ENCODE assay signal across 1 cellular context in the genomic region with DNA sequence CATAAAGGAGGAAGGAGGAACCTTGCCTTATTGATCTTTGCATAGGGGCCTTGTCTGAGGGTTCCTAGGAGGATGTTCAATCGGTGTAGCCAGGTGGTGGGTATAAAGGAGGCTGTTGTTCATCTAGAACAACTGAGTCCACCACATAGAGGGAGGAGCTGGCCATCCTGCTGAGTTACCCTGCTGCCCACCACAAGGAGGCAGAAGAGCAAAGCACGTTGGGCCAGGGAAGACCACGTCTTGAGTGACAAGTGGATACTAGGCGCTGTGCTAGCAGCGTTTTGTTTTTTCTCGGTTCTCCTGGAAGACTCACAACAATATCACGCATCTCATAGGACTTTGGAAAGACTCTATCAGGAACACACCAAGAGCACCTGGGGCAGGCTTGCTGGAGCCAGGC.
TF ChIP-seq lines count a peak whose summit lies in the region.

No MANE protein-coding gene starts in this region.

TF ChIP-seq in WTC11, 78 proteins besides CTCF, POLR2A, EP300 and RAD21 (continued from another document):
- TF ChIP-seq, protein P1, sequence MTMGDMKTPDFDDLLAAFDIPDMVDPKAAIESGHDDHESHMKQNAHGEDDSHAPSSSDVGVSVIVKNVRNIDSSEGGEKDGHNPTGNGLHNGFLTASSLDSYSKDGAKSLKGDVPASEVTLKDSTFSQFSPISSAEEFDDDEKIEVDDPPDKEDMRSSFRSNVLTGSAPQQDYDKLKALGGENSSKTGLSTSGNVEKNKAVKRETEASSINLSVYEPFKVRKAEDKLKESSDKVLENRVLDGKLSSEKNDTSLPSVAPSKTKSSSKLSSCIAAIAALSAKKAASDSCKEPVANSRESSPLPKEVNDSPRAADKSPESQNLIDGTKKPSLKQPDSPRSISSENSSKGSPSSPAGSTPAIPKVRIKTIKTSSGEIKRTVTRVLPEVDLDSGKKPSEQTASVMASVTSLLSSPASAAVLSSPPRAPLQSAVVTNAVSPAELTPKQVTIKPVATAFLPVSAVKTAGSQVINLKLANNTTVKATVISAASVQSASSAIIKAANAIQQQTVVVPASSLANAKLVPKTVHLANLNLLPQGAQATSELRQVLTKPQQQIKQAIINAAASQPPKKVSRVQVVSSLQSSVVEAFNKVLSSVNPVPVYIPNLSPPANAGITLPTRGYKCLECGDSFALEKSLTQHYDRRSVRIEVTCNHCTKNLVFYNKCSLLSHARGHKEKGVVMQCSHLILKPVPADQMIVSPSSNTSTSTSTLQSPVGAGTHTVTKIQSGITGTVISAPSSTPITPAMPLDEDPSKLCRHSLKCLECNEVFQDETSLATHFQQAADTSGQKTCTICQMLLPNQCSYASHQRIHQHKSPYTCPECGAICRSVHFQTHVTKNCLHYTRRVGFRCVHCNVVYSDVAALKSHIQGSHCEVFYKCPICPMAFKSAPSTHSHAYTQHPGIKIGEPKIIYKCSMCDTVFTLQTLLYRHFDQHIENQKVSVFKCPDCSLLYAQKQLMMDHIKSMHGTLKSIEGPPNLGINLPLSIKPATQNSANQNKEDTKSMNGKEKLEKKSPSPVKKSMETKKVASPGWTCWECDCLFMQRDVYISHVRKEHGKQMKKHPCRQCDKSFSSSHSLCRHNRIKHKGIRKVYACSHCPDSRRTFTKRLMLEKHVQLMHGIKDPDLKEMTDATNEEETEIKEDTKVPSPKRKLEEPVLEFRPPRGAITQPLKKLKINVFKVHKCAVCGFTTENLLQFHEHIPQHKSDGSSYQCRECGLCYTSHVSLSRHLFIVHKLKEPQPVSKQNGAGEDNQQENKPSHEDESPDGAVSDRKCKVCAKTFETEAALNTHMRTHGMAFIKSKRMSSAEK (CRISPR knock-in tag; IDR thresholded peaks at IDR 0.05; ENCODE audit: borderline replicate concordance) = no peak
- TF ChIP-seq ESRRA (CRISPR knock-in tag; IDR thresholded peaks at IDR 0.05; ENCODE audit: borderline replicate concordance) = no peak
- TF ChIP-seq, protein P2, sequence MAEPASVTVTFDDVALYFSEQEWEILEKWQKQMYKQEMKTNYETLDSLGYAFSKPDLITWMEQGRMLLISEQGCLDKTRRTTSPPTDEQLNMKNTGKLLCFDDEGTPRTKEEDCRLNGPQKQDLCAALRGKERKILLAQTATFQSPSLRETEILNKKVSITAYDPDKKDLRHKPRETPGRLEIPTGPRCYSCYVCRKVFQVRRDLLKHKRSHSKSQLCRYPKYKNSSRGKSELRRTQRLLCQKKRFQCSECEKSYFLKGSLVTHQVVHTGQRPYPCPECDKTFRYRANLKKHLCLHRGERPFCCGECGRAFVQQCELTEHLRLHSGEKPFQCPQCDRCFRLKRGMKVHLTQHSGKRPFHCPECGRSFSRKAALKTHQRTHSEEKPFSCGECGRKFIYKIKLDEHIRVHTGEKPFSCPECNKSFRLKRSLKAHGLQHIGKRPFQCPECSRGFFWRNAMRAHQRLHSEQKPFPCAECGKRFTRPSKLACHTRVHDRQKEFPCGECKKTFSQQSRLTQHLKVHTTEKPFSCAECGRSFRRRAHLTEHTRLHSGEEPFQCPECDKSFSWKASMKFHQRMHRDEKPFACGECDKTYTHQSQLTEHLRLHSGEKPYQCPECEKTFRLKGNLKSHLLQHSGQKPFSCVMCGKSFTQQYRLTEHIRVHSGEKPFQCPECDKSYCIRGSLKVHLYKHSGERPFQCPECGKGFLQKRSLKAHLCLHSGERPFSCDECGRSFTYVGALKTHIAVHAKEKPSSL (CRISPR knock-in tag; conservative IDR thresholded peaks at IDR 0.05) = no peak
- no peak for TF ChIP-seq NR3C1 (CRISPR knock-in tag; conservative IDR thresholded peaks at IDR 0.05; ENCODE audit: low read depth)
- no peak for TF ChIP-seq MYBL2 (CRISPR knock-in tag; IDR thresholded peaks at IDR 0.05)
- no peak for TF ChIP-seq NR1H2 (CRISPR knock-in tag; IDR thresholded peaks at IDR 0.05)
- no peak for TF ChIP-seq JUN (CRISPR knock-in tag; IDR thresholded peaks at IDR 0.05)
- TF ChIP-seq, protein P3, sequence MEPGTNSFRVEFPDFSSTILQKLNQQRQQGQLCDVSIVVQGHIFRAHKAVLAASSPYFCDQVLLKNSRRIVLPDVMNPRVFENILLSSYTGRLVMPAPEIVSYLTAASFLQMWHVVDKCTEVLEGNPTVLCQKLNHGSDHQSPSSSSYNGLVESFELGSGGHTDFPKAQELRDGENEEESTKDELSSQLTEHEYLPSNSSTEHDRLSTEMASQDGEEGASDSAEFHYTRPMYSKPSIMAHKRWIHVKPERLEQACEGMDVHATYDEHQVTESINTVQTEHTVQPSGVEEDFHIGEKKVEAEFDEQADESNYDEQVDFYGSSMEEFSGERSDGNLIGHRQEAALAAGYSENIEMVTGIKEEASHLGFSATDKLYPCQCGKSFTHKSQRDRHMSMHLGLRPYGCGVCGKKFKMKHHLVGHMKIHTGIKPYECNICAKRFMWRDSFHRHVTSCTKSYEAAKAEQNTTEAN (CRISPR knock-in tag; IDR thresholded peaks at IDR 0.05) = no peak
- TF ChIP-seq, protein P4, sequence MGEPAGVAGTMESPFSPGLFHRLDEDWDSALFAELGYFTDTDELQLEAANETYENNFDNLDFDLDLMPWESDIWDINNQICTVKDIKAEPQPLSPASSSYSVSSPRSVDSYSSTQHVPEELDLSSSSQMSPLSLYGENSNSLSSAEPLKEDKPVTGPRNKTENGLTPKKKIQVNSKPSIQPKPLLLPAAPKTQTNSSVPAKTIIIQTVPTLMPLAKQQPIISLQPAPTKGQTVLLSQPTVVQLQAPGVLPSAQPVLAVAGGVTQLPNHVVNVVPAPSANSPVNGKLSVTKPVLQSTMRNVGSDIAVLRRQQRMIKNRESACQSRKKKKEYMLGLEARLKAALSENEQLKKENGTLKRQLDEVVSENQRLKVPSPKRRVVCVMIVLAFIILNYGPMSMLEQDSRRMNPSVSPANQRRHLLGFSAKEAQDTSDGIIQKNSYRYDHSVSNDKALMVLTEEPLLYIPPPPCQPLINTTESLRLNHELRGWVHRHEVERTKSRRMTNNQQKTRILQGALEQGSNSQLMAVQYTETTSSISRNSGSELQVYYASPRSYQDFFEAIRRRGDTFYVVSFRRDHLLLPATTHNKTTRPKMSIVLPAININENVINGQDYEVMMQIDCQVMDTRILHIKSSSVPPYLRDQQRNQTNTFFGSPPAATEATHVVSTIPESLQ (CRISPR knock-in tag; IDR thresholded peaks at IDR 0.05) = no peak
- TF ChIP-seq ZNF317 (CRISPR knock-in tag; IDR thresholded peaks at IDR 0.05; ENCODE audit: borderline replicate concordance, low read depth) = no peak
- TF ChIP-seq, protein P5, sequence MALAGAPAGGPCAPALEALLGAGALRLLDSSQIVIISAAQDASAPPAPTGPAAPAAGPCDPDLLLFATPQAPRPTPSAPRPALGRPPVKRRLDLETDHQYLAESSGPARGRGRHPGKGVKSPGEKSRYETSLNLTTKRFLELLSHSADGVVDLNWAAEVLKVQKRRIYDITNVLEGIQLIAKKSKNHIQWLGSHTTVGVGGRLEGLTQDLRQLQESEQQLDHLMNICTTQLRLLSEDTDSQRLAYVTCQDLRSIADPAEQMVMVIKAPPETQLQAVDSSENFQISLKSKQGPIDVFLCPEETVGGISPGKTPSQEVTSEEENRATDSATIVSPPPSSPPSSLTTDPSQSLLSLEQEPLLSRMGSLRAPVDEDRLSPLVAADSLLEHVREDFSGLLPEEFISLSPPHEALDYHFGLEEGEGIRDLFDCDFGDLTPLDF (CRISPR knock-in tag; IDR thresholded peaks at IDR 0.05) = no peak
- no peak for TF ChIP-seq TEAD1 (CRISPR knock-in tag; IDR thresholded peaks at IDR 0.05)
- no peak for TF ChIP-seq GABPB1 (CRISPR knock-in tag; IDR thresholded peaks at IDR 0.05)
- TF ChIP-seq, protein P6, sequence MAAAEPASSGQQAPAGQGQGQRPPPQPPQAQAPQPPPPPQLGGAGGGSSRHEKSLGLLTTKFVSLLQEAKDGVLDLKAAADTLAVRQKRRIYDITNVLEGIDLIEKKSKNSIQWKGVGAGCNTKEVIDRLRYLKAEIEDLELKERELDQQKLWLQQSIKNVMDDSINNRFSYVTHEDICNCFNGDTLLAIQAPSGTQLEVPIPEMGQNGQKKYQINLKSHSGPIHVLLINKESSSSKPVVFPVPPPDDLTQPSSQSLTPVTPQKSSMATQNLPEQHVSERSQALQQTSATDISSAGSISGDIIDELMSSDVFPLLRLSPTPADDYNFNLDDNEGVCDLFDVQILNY (CRISPR knock-in tag; IDR thresholded peaks at IDR 0.05) = no peak
- TF ChIP-seq, protein P7, sequence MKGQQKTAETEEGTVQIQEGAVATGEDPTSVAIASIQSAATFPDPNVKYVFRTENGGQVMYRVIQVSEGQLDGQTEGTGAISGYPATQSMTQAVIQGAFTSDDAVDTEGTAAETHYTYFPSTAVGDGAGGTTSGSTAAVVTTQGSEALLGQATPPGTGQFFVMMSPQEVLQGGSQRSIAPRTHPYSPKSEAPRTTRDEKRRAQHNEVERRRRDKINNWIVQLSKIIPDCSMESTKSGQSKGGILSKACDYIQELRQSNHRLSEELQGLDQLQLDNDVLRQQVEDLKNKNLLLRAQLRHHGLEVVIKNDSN (CRISPR knock-in tag; IDR thresholded peaks at IDR 0.05) = no peak
